In genomic region chr1:119714583-119714982, GRCh38 we compare ENCODE assay signal across 12 cellular contexts. TPM values are rescaled to one million over a fixed set of nuclear protein-coding genes. Genes with fewer than 3 reads are reported as not detected.
A peak's percentile ranks its signal among the peaks of the same experiment; 100 is the strongest.
DNase-seq lines count a peak whose midpoint lies in the region; ATAC-seq and TF ChIP-seq lines count a peak whose summit lies in the region.
"Had no signal": no experiment of that assay in that cellular context is flagged by ENCODE, and none has a peak within 500 bp of the region (broad histone marks: within the 10 kb centered on the region; RNA-seq: fewer than 3 reads in every experiment).

No MANE protein-coding gene starts in this region.

- no peak overlapping the region for H3K14ac ChIP-seq in mesenchymal stem cell (ENCODE audit: low read length in 2 of 2)

- no peak for ATAC-seq in HG02840 (IDR thresholded peaks at IDR 0.05; ENCODE audit: low FRiP score, unreplicated experiment)
- no peak for ATAC-seq in SK-N-SH treated with all-trans-retinoic acid at 6 μM for 48 hours

- CTCF ChIA-PET in AG04450 (lab: Charles Lee) = interaction anchor here (1.4 to 1.5 kb wide), 2 partner anchors 27 to 39 kb away, joined by 3 to 4 read pairs; no protein-coding TSS in a partner anchor

- H3K79me1 ChIP-seq in mesenchymal stem cell (replicated peaks; ENCODE audit: low read length, poor library complexity, severe bottlenecking) = peaks cover 23% of the 10 kb centered on the region

- no peak overlapping the region for H2BK15ac ChIP-seq in mesenchymal stem cell (ENCODE audit: low read depth, poor library complexity, severe bottlenecking)

- peaks cover 3% of the 10 kb centered on the region; the same call in 1 of the 2 replicates for H3K9me3 ChIP-seq in AG04450 (ENCODE audit: control insufficient read depth, insufficient read depth, low read length)
- H3K9me3 ChIP-seq in HUES48 (ENCODE audit: control insufficient read depth, insufficient read depth, low read length) = no peaks in the 10 kb centered on the region
- H3K9me3 ChIP-seq in mesenchymal stem cell (ENCODE audit: control insufficient read depth, low read length) = no peaks in the 10 kb centered on the region
- no peaks in the 10 kb centered on the region for H3K9me3 ChIP-seq in SJCRH30 (replicated peaks)

- no peak overlapping the region for H2BK120ac ChIP-seq in mesenchymal stem cell (ENCODE audit: low read depth, low read length)

- peaks cover under 1% of the 10 kb centered on the region for H3K27me3 ChIP-seq in AG04450 (ENCODE audit: control insufficient read depth, insufficient read depth, low read length)
- no peaks in the 10 kb centered on the region for H3K27me3 ChIP-seq in HUES48 (ENCODE audit: control insufficient read depth, insufficient read depth, low read length)
- H3K27me3 ChIP-seq in mesenchymal stem cell (ENCODE audit: control insufficient read depth in 1 of 2, insufficient read depth in 1 of 2, low read length in 2 of 2) = no peaks in the 10 kb centered on the region
- H3K27me3 ChIP-seq in SJCRH30 = no peaks in the 10 kb centered on the region

- H3K4ac ChIP-seq in mesenchymal stem cell (ENCODE audit: low read depth in 1 of 2, low read length in 2 of 2) = no peak overlapping the region

- H3K27ac ChIP-seq in AG04450 (ENCODE audit: low read depth, low read length) (no peak overlapping the region), HUES48 (ENCODE audit: low read depth, low read length) (no peak overlapping the region), angular gyrus (ENCODE audit: low read depth, low read length) (peak overlapping the region; percentile 59), mesenchymal stem cell (ENCODE audit: low read length, poor library complexity, severe bottlenecking) (no peak overlapping the region), SJCRH30 (no peak overlapping the region)

- H2BK12ac ChIP-seq in mesenchymal stem cell (ENCODE audit: low read length in 2 of 2) = no peak overlapping the region

- H3K4me3 ChIP-seq in AG04450 (ENCODE audit: low read depth, low read length) (peak overlapping the region; percentile 99), HUES48 (ENCODE audit: low read depth, low read length) (peak overlapping the region; percentile 95), mesenchymal stem cell (ENCODE audit: insufficient read depth in 1 of 2, low read depth in 1 of 2, low read length in 2 of 2) (peak overlapping the region in 1 of 2 experiments; percentile 44), SJCRH30 (no peak overlapping the region)

- H3K4me1 ChIP-seq in HUES48 (ENCODE audit: control insufficient read depth, insufficient read depth, low read length) (peaks cover 40% of the 10 kb centered on the region), mesenchymal stem cell (ENCODE audit: control insufficient read depth, insufficient read depth, low read depth, low read length) (peaks cover 13% of the 10 kb centered on the region), SJCRH30 (peaks cover 11% of the 10 kb centered on the region; the same call in 1 of the 2 replicates)

- no peak overlapping the region for H2BK5ac ChIP-seq in mesenchymal stem cell (ENCODE audit: low read depth, low read length, poor library complexity, severe bottlenecking)

- H3K9ac ChIP-seq in HUES48 (ENCODE audit: low read depth, low read length) (no peak overlapping the region), mesenchymal stem cell (ENCODE audit: low read length) (peak overlapping the region; percentile 82)

- WGBS in mesenchymal stem cell = 93% methylated on average over 6 of the region's 8 CpGs

- no peak overlapping the region for H4K91ac ChIP-seq in mesenchymal stem cell (ENCODE audit: low read length)

- H3K4me2 ChIP-seq in mesenchymal stem cell (ENCODE audit: low read length, poor library complexity, severe bottlenecking) = no peak overlapping the region

- no peak overlapping the region for H3K18ac ChIP-seq in mesenchymal stem cell (ENCODE audit: low read depth in 1 of 2, low read length in 2 of 2)

- no peak overlapping the region for H2AK5ac ChIP-seq in mesenchymal stem cell (ENCODE audit: low read length, severe bottlenecking)

- H3K36me3 ChIP-seq in HUES48 (ENCODE audit: control insufficient read depth, insufficient read depth, low read length) (peaks cover 21% of the 10 kb centered on the region), mesenchymal stem cell (ENCODE audit: control insufficient read depth in 1 of 2, insufficient read depth in 2 of 2, low read depth in 1 of 2, low read length in 2 of 2) (no peaks in the 10 kb centered on the region), SJCRH30 (peaks cover 5% of the 10 kb centered on the region; the same call in 1 of the 2 replicates)

- POLR2A ChIA-PET in AG04450 (lab: Yijun Ruan, JAX) = no interaction called here

- no peak for TF ChIP-seq CTCF in AG04450 (IDR thresholded peaks at IDR 0.05; ENCODE audit: low read depth, low read length)

- H4K8ac ChIP-seq in mesenchymal stem cell (ENCODE audit: low read length) = no peak overlapping the region

- no peak for DNase-seq in AG04450 (ENCODE audit: low read depth, low spot score)
- peak; percentile 22 for DNase-seq in mesenchymal stem cell
- no peak for DNase-seq in SJCRH30
- no peak for DNase-seq in 8988T
- DNase-seq: immature natural killer cell; MM.1S; stimulated activated naive CD4-positive, alpha-beta T cell treated with Interleukin-2 at 50 U/mL for 16 hours had no signal

- H3K23ac ChIP-seq in mesenchymal stem cell (ENCODE audit: low read length in 2 of 2) = no peak overlapping the region

- no peak overlapping the region for H2AFZ ChIP-seq in mesenchymal stem cell (ENCODE audit: low read depth, low read length)

TF ChIP-seq in SK-N-SH treated with all-trans-retinoic acid at 6 μM for 48 hours, 23 proteins besides CTCF, POLR2A, EP300 and RAD21 (continues in another document):
- TF ChIP-seq PATZ1 (CRISPR knock-in tag; IDR thresholded peaks at IDR 0.05; ENCODE audit: borderline replicate concordance) = no peak
- TF ChIP-seq BACH2 (CRISPR knock-in tag; IDR thresholded peaks at IDR 0.05; ENCODE audit: borderline replicate concordance) = no peak
- no peak for TF ChIP-seq TOX (CRISPR knock-in tag; IDR thresholded peaks at IDR 0.05; ENCODE audit: borderline replicate concordance)
- no peak for TF ChIP-seq ARNTL (CRISPR knock-in tag; IDR thresholded peaks at IDR 0.05; ENCODE audit: borderline replicate concordance, low read depth)
- no peak for TF ChIP-seq POU6F1 (CRISPR knock-in tag; IDR thresholded peaks at IDR 0.05; ENCODE audit: borderline replicate concordance, low read depth)
- no peak for TF ChIP-seq TCF4 (CRISPR knock-in tag; IDR thresholded peaks at IDR 0.05; ENCODE audit: borderline replicate concordance)
- no peak for TF ChIP-seq SNAI2 (CRISPR knock-in tag; IDR thresholded peaks at IDR 0.05)
- no peak for TF ChIP-seq ISL1 (CRISPR knock-in tag; IDR thresholded peaks at IDR 0.05)
- TF ChIP-seq GLIS3 (CRISPR knock-in tag; IDR thresholded peaks at IDR 0.05) = no peak
- no peak for TF ChIP-seq ZFP30 (CRISPR knock-in tag; IDR thresholded peaks at IDR 0.05)
- no peak for TF ChIP-seq ZNF565 (CRISPR knock-in tag; conservative IDR thresholded peaks at IDR 0.05; ENCODE audit: low read depth)
- TF ChIP-seq PPARA (CRISPR knock-in tag; IDR thresholded peaks at IDR 0.05; ENCODE audit: borderline replicate concordance) = no peak
- no peak for TF ChIP-seq CREB5 (CRISPR knock-in tag; IDR thresholded peaks at IDR 0.05; ENCODE audit: low read depth)

RNA-seq across cellular contexts. Expression of gene PHGDH, which starts 2.8 kb away (rescaled TPM):
- 108 and 174 TPM in 2 replicates for polyA plus RNA-seq in AG04450 (2011; rRNA removed)
- 152 and 198 TPM in 2 replicates for polyA minus RNA-seq in AG04450 (2011; rRNA and poly(A)+ RNA removed)
- polyA plus RNA-seq in mesenchymal stem cell (2013, experiment 1 of 2) = 73.6 TPM
- polyA plus RNA-seq in mesenchymal stem cell (2013, experiment 2 of 2) = 72.3 TPM
- total RNA-seq in SJCRH30 (2014; rRNA removed; shearing (Covaris generic)) = 148 and 160 TPM in 2 replicates

RNA-seq across cellular contexts. Expression of gene HMGCS2, which starts 54.1 kb away (rescaled TPM):
- polyA plus RNA-seq in AG04450 (2011; rRNA removed) = not detected in 2 replicates
- polyA minus RNA-seq in AG04450 (2011; rRNA and poly(A)+ RNA removed) = not detected in 2 replicates
- polyA plus RNA-seq in mesenchymal stem cell (2013, experiment 1 of 2) = not detected
- not detected for polyA plus RNA-seq in mesenchymal stem cell (2013, experiment 2 of 2)
- total RNA-seq in SJCRH30 (2014; rRNA removed; shearing (Covaris generic)) = not detected in 2 replicates
- total RNA-seq: RPMI7951 had no signal
- polyA plus RNA-seq: immature natural killer cell had no signal
